ENCODE assay signal across 1 cellular context in the genomic region with DNA sequence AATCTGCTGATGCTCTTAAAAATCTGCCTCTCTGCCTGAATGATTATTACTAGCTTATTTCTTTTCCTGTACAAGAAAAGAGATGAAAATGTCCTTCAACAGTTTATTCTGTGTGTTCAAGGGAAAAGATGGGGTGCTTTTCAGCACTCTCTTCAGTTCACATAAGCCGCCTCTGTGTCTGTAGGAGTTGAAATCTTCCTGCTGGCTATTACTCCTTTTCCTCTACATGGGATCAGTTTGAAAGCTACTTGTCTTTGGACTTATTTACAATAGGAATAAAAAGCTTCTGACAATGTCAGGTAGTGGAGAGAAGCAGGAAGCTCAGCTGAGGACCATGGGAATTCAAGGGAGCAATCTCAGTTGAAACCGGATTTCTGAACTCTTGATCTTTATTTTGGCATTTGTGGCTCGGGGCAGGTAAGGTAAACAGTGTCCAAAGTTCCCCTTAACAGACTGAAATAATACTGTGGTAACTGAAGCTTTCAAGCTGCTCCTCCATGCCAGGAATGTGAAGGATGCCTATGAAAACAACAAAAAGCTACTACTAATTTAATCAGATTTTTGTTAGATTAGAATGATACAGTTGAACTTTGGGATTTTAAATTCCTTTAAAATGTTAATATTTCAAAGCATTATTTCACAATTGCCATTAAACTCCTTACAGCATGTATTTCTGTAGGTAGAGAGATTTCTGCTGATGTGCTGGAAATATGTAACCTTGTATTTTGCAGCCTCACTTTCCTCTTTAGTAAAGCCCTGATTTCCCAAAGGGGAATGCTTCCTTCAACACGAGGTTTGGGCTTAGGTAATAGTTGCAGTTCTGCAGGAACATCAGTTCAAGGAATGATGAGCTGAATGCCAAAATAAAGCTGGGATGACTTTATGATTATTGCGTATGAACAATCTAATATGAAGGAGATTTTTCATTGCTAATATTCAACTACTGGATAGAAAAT.
A peak's percentile ranks its signal among the peaks of the same experiment; 100 is the strongest.
TF ChIP-seq lines count a peak whose summit lies in the region.

No MANE protein-coding gene starts in this region.

TF ChIP-seq in HepG2, 621 proteins besides CTCF, POLR2A, EP300 and RAD21 (continued from another document and continues in another):
- TF ChIP-seq, protein P1, sequence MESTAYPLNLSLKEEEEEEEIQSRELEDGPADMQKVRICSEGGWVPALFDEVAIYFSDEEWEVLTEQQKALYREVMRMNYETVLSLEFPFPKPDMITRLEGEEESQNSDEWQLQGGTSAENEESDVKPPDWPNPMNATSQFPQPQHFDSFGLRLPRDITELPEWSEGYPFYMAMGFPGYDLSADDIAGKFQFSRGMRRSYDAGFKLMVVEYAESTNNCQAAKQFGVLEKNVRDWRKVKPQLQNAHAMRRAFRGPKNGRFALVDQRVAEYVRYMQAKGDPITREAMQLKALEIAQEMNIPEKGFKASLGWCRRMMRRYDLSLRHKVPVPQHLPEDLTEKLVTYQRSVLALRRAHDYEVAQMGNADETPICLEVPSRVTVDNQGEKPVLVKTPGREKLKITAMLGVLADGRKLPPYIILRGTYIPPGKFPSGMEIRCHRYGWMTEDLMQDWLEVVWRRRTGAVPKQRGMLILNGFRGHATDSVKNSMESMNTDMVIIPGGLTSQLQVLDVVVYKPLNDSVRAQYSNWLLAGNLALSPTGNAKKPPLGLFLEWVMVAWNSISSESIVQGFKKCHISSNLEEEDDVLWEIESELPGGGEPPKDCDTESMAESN (CRISPR knock-in tag; conservative IDR thresholded peaks at IDR 0.05) = no peak
- TF ChIP-seq CEBPZ (IDR thresholded peaks at IDR 0.05; ENCODE audit: low read length) = no peak
- no peak for TF ChIP-seq SRSF9 (IDR thresholded peaks at IDR 0.05; ENCODE audit: borderline replicate concordance, insufficient read depth, low read depth, low read length, poor library complexity, severe bottlenecking)
- TF ChIP-seq NFKBIZ (CRISPR knock-in tag; IDR thresholded peaks at IDR 0.05) = no peak
- no peak for TF ChIP-seq MYPOP (CRISPR knock-in tag; IDR thresholded peaks at IDR 0.05)
- peak; percentile 81 for TF ChIP-seq HNF4G (IDR thresholded peaks at IDR 0.05; ENCODE audit: borderline replicate concordance, low read depth, low read length)
- TF ChIP-seq HNF4G (CRISPR knock-in tag; IDR thresholded peaks at IDR 0.05; ENCODE audit: borderline replicate concordance, low read depth) = peak; percentile 74; the same call in 1 of the 2 replicates
- no peak for TF ChIP-seq TBP (CRISPR knock-in tag; IDR thresholded peaks at IDR 0.05)
- no peak; the same call in 1 of the 2 replicates for TF ChIP-seq ZFP90 (CRISPR knock-in tag; IDR thresholded peaks at IDR 0.05; ENCODE audit: borderline replicate concordance)
- no peak for TF ChIP-seq U2AF2 (IDR thresholded peaks at IDR 0.05; ENCODE audit: low read depth, low read length)
- TF ChIP-seq, protein P2, sequence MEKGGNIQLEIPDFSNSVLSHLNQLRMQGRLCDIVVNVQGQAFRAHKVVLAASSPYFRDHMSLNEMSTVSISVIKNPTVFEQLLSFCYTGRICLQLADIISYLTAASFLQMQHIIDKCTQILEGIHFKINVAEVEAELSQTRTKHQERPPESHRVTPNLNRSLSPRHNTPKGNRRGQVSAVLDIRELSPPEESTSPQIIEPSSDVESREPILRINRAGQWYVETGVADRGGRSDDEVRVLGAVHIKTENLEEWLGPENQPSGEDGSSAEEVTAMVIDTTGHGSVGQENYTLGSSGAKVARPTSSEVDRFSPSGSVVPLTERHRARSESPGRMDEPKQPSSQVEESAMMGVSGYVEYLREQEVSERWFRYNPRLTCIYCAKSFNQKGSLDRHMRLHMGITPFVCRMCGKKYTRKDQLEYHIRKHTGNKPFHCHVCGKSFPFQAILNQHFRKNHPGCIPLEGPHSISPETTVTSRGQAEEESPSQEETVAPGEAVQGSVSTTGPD (CRISPR knock-in tag; IDR thresholded peaks at IDR 0.05) = peak; percentile 98
- no peak for TF ChIP-seq PAF1 (CRISPR knock-in tag; IDR thresholded peaks at IDR 0.05)
- TF ChIP-seq KLF11 (CRISPR knock-in tag; IDR thresholded peaks at IDR 0.05) = no peak
- TF ChIP-seq ATAD3A (CRISPR knock-in tag; IDR thresholded peaks at IDR 0.05) = no peak
- 0 out of 2 replicates have a peak, but pooled peaks have one; percentile 39 for TF ChIP-seq TGIF2 (CRISPR knock-in tag; IDR thresholded peaks at IDR 0.05)
- no peak for TF ChIP-seq PTBP1 (IDR thresholded peaks at IDR 0.05; ENCODE audit: low read depth, low read length, poor library complexity, severe bottlenecking)
- TF ChIP-seq PRMT3 (CRISPR knock-in tag; IDR thresholded peaks at IDR 0.05; ENCODE audit: borderline replicate concordance, low read depth) = no peak
- TF ChIP-seq HOXD1 (CRISPR knock-in tag; IDR thresholded peaks at IDR 0.05) = no peak
- TF ChIP-seq, protein P3, sequence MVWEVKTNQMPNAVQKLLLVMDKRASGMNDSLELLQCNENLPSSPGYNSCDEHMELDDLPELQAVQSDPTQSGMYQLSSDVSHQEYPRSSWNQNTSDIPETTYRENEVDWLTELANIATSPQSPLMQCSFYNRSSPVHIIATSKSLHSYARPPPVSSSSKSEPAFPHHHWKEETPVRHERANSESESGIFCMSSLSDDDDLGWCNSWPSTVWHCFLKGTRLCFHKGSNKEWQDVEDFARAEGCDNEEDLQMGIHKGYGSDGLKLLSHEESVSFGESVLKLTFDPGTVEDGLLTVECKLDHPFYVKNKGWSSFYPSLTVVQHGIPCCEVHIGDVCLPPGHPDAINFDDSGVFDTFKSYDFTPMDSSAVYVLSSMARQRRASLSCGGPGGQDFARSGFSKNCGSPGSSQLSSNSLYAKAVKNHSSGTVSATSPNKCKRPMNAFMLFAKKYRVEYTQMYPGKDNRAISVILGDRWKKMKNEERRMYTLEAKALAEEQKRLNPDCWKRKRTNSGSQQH (CRISPR knock-in tag; IDR thresholded peaks at IDR 0.05; ENCODE audit: low read depth) = no peak
- TF ChIP-seq MNT (IDR thresholded peaks at IDR 0.05) = no peak
- TF ChIP-seq, protein P4, sequence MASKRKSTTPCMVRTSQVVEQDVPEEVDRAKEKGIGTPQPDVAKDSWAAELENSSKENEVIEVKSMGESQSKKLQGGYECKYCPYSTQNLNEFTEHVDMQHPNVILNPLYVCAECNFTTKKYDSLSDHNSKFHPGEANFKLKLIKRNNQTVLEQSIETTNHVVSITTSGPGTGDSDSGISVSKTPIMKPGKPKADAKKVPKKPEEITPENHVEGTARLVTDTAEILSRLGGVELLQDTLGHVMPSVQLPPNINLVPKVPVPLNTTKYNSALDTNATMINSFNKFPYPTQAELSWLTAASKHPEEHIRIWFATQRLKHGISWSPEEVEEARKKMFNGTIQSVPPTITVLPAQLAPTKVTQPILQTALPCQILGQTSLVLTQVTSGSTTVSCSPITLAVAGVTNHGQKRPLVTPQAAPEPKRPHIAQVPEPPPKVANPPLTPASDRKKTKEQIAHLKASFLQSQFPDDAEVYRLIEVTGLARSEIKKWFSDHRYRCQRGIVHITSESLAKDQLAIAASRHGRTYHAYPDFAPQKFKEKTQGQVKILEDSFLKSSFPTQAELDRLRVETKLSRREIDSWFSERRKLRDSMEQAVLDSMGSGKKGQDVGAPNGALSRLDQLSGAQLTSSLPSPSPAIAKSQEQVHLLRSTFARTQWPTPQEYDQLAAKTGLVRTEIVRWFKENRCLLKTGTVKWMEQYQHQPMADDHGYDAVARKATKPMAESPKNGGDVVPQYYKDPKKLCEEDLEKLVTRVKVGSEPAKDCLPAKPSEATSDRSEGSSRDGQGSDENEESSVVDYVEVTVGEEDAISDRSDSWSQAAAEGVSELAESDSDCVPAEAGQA (IDR thresholded peaks at IDR 0.05; ENCODE audit: low read depth) = no peak
- TF ChIP-seq, protein P4 (CRISPR knock-in tag; IDR thresholded peaks at IDR 0.05; ENCODE audit: borderline replicate concordance) = no peak
- TF ChIP-seq RCOR2 (CRISPR knock-in tag; IDR thresholded peaks at IDR 0.05) = peak; percentile 68
- TF ChIP-seq GATAD1 (CRISPR knock-in tag; IDR thresholded peaks at IDR 0.05) = 0 out of 2 replicates have a peak, but pooled peaks have one; percentile 24
- no peak for TF ChIP-seq ZNF841 (CRISPR knock-in tag; IDR thresholded peaks at IDR 0.05; ENCODE audit: borderline replicate concordance)
- TF ChIP-seq ZNF704 (CRISPR knock-in tag; IDR thresholded peaks at IDR 0.05; ENCODE audit: borderline replicate concordance) = no peak
- TF ChIP-seq ZMYM4 (CRISPR knock-in tag; IDR thresholded peaks at IDR 0.05) = peak; percentile 81; the same call in 1 of the 2 replicates
- TF ChIP-seq MTA3 (CRISPR knock-in tag; IDR thresholded peaks at IDR 0.05) = no peak
- TF ChIP-seq, protein P5, sequence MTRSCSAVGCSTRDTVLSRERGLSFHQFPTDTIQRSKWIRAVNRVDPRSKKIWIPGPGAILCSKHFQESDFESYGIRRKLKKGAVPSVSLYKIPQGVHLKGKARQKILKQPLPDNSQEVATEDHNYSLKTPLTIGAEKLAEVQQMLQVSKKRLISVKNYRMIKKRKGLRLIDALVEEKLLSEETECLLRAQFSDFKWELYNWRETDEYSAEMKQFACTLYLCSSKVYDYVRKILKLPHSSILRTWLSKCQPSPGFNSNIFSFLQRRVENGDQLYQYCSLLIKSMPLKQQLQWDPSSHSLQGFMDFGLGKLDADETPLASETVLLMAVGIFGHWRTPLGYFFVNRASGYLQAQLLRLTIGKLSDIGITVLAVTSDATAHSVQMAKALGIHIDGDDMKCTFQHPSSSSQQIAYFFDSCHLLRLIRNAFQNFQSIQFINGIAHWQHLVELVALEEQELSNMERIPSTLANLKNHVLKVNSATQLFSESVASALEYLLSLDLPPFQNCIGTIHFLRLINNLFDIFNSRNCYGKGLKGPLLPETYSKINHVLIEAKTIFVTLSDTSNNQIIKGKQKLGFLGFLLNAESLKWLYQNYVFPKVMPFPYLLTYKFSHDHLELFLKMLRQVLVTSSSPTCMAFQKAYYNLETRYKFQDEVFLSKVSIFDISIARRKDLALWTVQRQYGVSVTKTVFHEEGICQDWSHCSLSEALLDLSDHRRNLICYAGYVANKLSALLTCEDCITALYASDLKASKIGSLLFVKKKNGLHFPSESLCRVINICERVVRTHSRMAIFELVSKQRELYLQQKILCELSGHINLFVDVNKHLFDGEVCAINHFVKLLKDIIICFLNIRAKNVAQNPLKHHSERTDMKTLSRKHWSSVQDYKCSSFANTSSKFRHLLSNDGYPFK (CRISPR knock-in tag; IDR thresholded peaks at IDR 0.05; ENCODE audit: borderline replicate concordance) = no peak
- no peak for TF ChIP-seq ZNF660 (CRISPR knock-in tag; IDR thresholded peaks at IDR 0.05; ENCODE audit: borderline replicate concordance, low read depth)
